30 cellular contexts compared by ENCODE assay signal in the genomic region with DNA sequence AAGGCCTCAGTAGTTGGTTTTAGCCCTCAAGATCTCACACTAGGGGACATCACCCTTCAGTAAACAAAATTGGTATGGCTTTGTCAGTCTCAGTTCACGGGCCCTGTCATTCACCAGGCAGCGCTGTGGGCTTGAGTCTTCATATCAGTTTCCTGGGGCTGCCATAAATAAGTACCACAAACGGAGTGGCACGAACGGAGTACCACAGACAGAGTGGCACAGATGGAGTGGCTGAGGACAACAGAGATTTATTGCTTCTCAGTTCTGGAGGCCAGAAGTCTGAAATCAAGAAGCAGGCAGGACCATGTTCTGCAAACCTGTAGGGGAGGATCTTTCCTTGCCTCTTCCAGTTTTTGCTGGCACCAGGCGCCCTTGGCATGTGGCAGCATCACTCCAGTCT.
"Had no signal": no experiment of that assay in that cellular context is flagged by ENCODE, and none has a peak within 500 bp of the region (broad histone marks: within the 10 kb centered on the region; RNA-seq: fewer than 3 reads in every experiment).

No MANE protein-coding gene starts in this region.

- H3K4me1 ChIP-seq: foreskin keratinocyte, gastrocnemius medialis had no signal

- DNase-seq: activated CD4-positive, alpha-beta memory T cell treated with anti-CD3 and anti-CD28 coated beads for 36 hours; activated CD4-positive, alpha-beta T cell treated with anti-CD3 and anti-CD28 coated beads for 36 hours; activated CD4-positive, alpha-beta T cell treated with anti-CD3 and anti-CD28 coated beads, Interleukin-2, amount 10 ng/mL, durations not matched to agents 24 days and 14 days; activated CD4-positive, CD25-positive, alpha-beta regulatory T cell; activated CD4-positive, CD25-positive, alpha-beta regulatory T cell treated with anti-CD3 and anti-CD28 coated beads, Interleukin-2, amount 50 U/mL, for 72 hours; activated CD8-positive, alpha-beta memory T cell treated with anti-CD3 and anti-CD28 coated beads, Interleukin-2, amount 10 ng/mL, durations not matched to agents 7 days and 5 days; activated CD8-positive, alpha-beta memory T cell treated with anti-CD3 and anti-CD28 coated beads, Interleukin-2, amount 50 U/mL, for 4 hours; activated CD8-positive, alpha-beta T cell treated with anti-CD3 and anti-CD28 coated beads, Interleukin-2, amount 10 ng/mL, durations not matched to agents 7 days and 5 days; activated effector memory CD4-positive, alpha-beta T cell treated with Interleukin-2 at 50 U/mL for 16 hours; activated gamma-delta T cell treated with Interleukin-2 at 50 U/mL for 16 hours; activated naive CD4-positive, alpha-beta T cell treated with anti-CD3 and anti-CD28 coated beads, Interleukin-2, amount 50 U/mL, for 16 hours; activated naive CD4-positive, alpha-beta T cell treated with Interleukin-2 at 50 U/mL for 16 hours; activated T-cell treated with anti-CD3 and anti-CD28 coated beads, Interleukin-2, amount 50 U/mL, for 4 hours; amniotic stem cell; anterior cingulate cortex; brain microvascular endothelial cell; cortex of kidney; dermis blood vessel endothelial cell; effector CD4-positive, alpha-beta T cell; effector memory CD8-positive, alpha-beta T cell; erythroblast; foreskin keratinocyte; gastrocnemius medialis; T-helper 1 cell; T-helper 17 cell; T1000 had no signal

- H3K27ac ChIP-seq: brain microvascular endothelial cell, esophagus muscularis mucosa, foreskin keratinocyte, gastrocnemius medialis had no signal

- H3K4me3 Mint-ChIP-seq: activated CD4-positive, alpha-beta memory T cell treated with anti-CD3 and anti-CD28 coated beads for 36 hours; activated CD4-positive, alpha-beta T cell treated with anti-CD3 and anti-CD28 coated beads for 36 hours; activated CD4-positive, alpha-beta T cell treated with anti-CD3 and anti-CD28 coated beads, Interleukin-2, amount 10 ng/mL, durations not matched to agents 24 days and 14 days; activated CD8-positive, alpha-beta memory T cell treated with anti-CD3 and anti-CD28 coated beads, Interleukin-2, amount 10 ng/mL, durations not matched to agents 7 days and 5 days; activated CD8-positive, alpha-beta T cell treated with anti-CD3 and anti-CD28 coated beads, Interleukin-2, amount 10 ng/mL, durations not matched to agents 7 days and 5 days; activated naive CD8-positive, alpha-beta T cell; activated T-cell treated with anti-CD3 and anti-CD28 coated beads, Interleukin-2, amount 50 U/mL, for 4 hours; activated T-helper 17 cell treated with anti-CD3 and anti-CD28 coated beads, Interleukin-2, amount 50 U/mL, for 72 hours; effector memory CD8-positive, alpha-beta T cell; T-helper 17 cell; T-helper 2 cell treated with Interferon-gamma antibody and Interleukin-4, amounts not matched to agents 5 μg/mL and 100 μg/mL, for 36 hours had no signal

- H3K27me3 ChIP-seq: brain microvascular endothelial cell, esophagus muscularis mucosa, foreskin keratinocyte, gastrocnemius medialis had no signal

- ATAC-seq: activated CD4-positive, alpha-beta T cell treated with anti-CD3 and anti-CD28 coated beads for 36 hours; activated CD8-positive, alpha-beta memory T cell treated with anti-CD3 and anti-CD28 coated beads, Interleukin-2, amount 10 ng/mL, durations not matched to agents 7 days and 5 days; activated CD8-positive, alpha-beta T cell treated with anti-CD3 and anti-CD28 coated beads, Interleukin-2, amount 10 ng/mL, durations not matched to agents 7 days and 5 days; activated T-cell treated with anti-CD3 and anti-CD28 coated beads, Interleukin-2, amount 50 U/mL, for 4 hours; activated T-helper 17 cell treated with anti-CD3 and anti-CD28 coated beads, Interleukin-2, amount 50 U/mL, for 72 hours; effector memory CD8-positive, alpha-beta T cell; foreskin keratinocyte; gastrocnemius medialis; T-helper 17 cell had no signal

- H3K27ac Mint-ChIP-seq: activated CD4-positive, alpha-beta memory T cell treated with anti-CD3 and anti-CD28 coated beads for 36 hours; activated CD4-positive, alpha-beta T cell treated with anti-CD3 and anti-CD28 coated beads for 36 hours; activated CD4-positive, alpha-beta T cell treated with anti-CD3 and anti-CD28 coated beads, Interleukin-2, amount 10 ng/mL, durations not matched to agents 24 days and 14 days; activated CD8-positive, alpha-beta memory T cell treated with anti-CD3 and anti-CD28 coated beads, Interleukin-2, amount 10 ng/mL, durations not matched to agents 7 days and 5 days; activated CD8-positive, alpha-beta T cell treated with anti-CD3 and anti-CD28 coated beads, Interleukin-2, amount 10 ng/mL, durations not matched to agents 7 days and 5 days; activated naive CD8-positive, alpha-beta T cell; activated T-helper 17 cell treated with anti-CD3 and anti-CD28 coated beads, Interleukin-2, amount 50 U/mL, for 72 hours; effector memory CD8-positive, alpha-beta T cell; T-helper 17 cell; T-helper 2 cell treated with Interferon-gamma antibody and Interleukin-4, amounts not matched to agents 5 μg/mL and 100 μg/mL, for 36 hours had no signal

- H3K9me3 Mint-ChIP-seq: activated CD4-positive, alpha-beta memory T cell treated with anti-CD3 and anti-CD28 coated beads for 36 hours; activated CD4-positive, alpha-beta T cell treated with anti-CD3 and anti-CD28 coated beads, Interleukin-2, amount 10 ng/mL, durations not matched to agents 24 days and 14 days; activated T-cell treated with anti-CD3 and anti-CD28 coated beads, Interleukin-2, amount 50 U/mL, for 4 hours; activated T-helper 17 cell treated with anti-CD3 and anti-CD28 coated beads, Interleukin-2, amount 50 U/mL, for 72 hours; effector memory CD8-positive, alpha-beta T cell; T-helper 2 cell treated with Interferon-gamma antibody and Interleukin-4, amounts not matched to agents 5 μg/mL and 100 μg/mL, for 36 hours had no signal

- H3K9me3 ChIP-seq: esophagus muscularis mucosa, gastrocnemius medialis had no signal

- H3K4me3 ChIP-seq: esophagus muscularis mucosa, gastrocnemius medialis had no signal

- H3K4me1 Mint-ChIP-seq: activated CD4-positive, alpha-beta T cell treated with anti-CD3 and anti-CD28 coated beads for 36 hours; activated CD4-positive, alpha-beta T cell treated with anti-CD3 and anti-CD28 coated beads, Interleukin-2, amount 10 ng/mL, durations not matched to agents 24 days and 14 days; activated CD8-positive, alpha-beta memory T cell treated with anti-CD3 and anti-CD28 coated beads, Interleukin-2, amount 10 ng/mL, durations not matched to agents 7 days and 5 days; activated T-helper 17 cell treated with anti-CD3 and anti-CD28 coated beads, Interleukin-2, amount 50 U/mL, for 72 hours; T-helper 17 cell had no signal
